1 cellular context compared by ENCODE assay signal in genomic region chr5:176664886-176665285, GRCh38.
TF ChIP-seq lines count a peak whose summit lies in the region.

No MANE protein-coding gene starts in this region.

TF ChIP-seq in HepG2, 621 proteins besides CTCF, POLR2A, EP300 and RAD21:
- TF ChIP-seq CHCHD3 (CRISPR knock-in tag; IDR thresholded peaks at IDR 0.05) = no peak
- no peak for TF ChIP-seq ZNF24 (IDR thresholded peaks at IDR 0.05)
- no peak for TF ChIP-seq HOXA7 (CRISPR knock-in tag; IDR thresholded peaks at IDR 0.05)
- no peak for TF ChIP-seq NCOA2 (CRISPR knock-in tag; IDR thresholded peaks at IDR 0.05)
